1 cellular context compared by ENCODE assay signal in genomic region chr6:30007132-30007764, GRCh38.
TF ChIP-seq lines count a peak whose summit lies in the region.

No MANE protein-coding gene starts in this region.

TF ChIP-seq in SK-N-SH treated with all-trans-retinoic acid at 6 μM for 48 hours, 23 proteins besides CTCF, POLR2A, EP300 and RAD21 (continued from another document):
- TF ChIP-seq TSHZ2 (CRISPR knock-in tag; IDR thresholded peaks at IDR 0.05) = no peak
- no peak for TF ChIP-seq ZNF8 (CRISPR knock-in tag; IDR thresholded peaks at IDR 0.05)
- no peak for TF ChIP-seq RARB (CRISPR knock-in tag; IDR thresholded peaks at IDR 0.05)
- no peak for TF ChIP-seq OSR1 (CRISPR knock-in tag; IDR thresholded peaks at IDR 0.05)
- no peak for TF ChIP-seq ZNF565 (CRISPR knock-in tag; conservative IDR thresholded peaks at IDR 0.05; ENCODE audit: low read depth)
- no peak for TF ChIP-seq ZC3H10 (CRISPR knock-in tag; IDR thresholded peaks at IDR 0.05)
- TF ChIP-seq, protein P1, sequence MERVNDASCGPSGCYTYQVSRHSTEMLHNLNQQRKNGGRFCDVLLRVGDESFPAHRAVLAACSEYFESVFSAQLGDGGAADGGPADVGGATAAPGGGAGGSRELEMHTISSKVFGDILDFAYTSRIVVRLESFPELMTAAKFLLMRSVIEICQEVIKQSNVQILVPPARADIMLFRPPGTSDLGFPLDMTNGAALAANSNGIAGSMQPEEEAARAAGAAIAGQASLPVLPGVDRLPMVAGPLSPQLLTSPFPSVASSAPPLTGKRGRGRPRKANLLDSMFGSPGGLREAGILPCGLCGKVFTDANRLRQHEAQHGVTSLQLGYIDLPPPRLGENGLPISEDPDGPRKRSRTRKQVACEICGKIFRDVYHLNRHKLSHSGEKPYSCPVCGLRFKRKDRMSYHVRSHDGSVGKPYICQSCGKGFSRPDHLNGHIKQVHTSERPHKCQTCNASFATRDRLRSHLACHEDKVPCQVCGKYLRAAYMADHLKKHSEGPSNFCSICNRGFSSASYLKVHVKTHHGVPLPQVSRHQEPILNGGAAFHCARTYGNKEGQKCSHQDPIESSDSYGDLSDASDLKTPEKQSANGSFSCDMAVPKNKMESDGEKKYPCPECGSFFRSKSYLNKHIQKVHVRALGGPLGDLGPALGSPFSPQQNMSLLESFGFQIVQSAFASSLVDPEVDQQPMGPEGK (CRISPR knock-in tag; IDR thresholded peaks at IDR 0.05; ENCODE audit: borderline replicate concordance) = no peak
- TF ChIP-seq TCF4 (CRISPR knock-in tag; IDR thresholded peaks at IDR 0.05; ENCODE audit: borderline replicate concordance) = no peak
- no peak for TF ChIP-seq GLIS3 (CRISPR knock-in tag; IDR thresholded peaks at IDR 0.05)
- no peak for TF ChIP-seq ZFP3 (CRISPR knock-in tag; IDR thresholded peaks at IDR 0.05)
